ENCODE assay signal across 9 cellular contexts in the genomic region with DNA sequence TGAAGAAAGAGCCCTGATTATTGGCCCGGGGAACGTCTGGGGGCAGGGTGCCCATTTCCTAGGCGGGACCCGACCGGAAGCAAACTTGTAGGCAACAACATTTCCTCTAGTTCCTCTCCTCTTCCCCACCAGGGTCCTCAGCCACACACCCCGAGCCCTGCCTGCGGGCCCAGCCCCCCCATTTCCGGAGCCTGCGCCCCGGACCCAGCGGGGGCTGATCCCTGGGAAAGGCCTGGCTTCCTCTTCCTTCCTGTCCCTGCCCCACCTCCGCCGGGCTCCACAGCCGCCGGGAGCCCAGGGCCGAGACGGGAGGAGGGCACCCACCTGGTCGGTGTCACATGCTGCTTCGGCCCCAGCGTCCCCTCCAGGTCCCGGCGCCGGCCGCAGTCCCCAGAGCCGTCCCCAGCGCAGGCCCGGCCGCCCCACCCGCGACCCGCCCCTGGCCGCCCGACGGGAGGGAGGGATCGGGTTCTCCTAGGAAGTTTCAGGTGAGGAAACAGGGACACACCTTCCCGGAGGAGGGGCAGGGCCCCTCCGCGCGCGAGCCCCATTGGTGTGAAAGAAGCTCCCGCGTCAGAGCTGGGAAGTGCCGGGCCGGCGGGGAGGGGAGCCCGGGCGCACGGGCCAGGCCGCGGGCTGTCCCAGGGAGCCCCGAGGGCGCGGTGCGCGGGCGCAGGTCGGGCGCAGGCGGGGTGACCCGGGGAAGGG. TPM values are rescaled to one million over a fixed set of nuclear protein-coding genes. Genes with fewer than 3 reads are reported as not detected.
A peak's percentile ranks its signal among the peaks of the same experiment; 100 is the strongest.
DNase-seq lines count a peak whose midpoint lies in the region; ATAC-seq and TF ChIP-seq lines count a peak whose summit lies in the region.
"Not testable (repeated sequence)": the region's sequence is repeated elsewhere in the genome, so short reads cannot be mapped to it uniquely, and the experiment has no call there.
"Had no signal": no experiment of that assay in that cellular context is flagged by ENCODE, and none has a peak within 500 bp of the region (broad histone marks: within the 10 kb centered on the region; RNA-seq: fewer than 3 reads in every experiment).

No MANE protein-coding gene starts in this region.

- H3K36me3 ChIP-seq in HCT116 (ENCODE audit: control insufficient read depth in 1 of 2, insufficient read depth in 2 of 2, low read length in 2 of 2) = not testable (repeated sequence)

- not testable (repeated sequence) for TF ChIP-seq POLR2A in GM18505 (IDR thresholded peaks at IDR 0.05; ENCODE audit: borderline replicate concordance, extremely low read depth, insufficient read depth, insufficient read length); HCT116 (IDR thresholded peaks at IDR 0.05; ENCODE audit: borderline replicate concordance, extremely low read depth, insufficient read depth, insufficient read length)

- H3K9me3 Mint-ChIP-seq in activated naive CD4-positive, alpha-beta T cell treated with anti-CD3 and anti-CD28 coated beads for 36 hours = not testable (repeated sequence)

- H3K4me1 ChIP-seq in HCT116 (ENCODE audit: control insufficient read depth in 1 of 2, insufficient read depth in 2 of 2, low read length in 2 of 2) = not testable (repeated sequence)

- RAD21 ChIA-PET in HCT116 (lab: Charles Lee; ENCODE audit: low non-redundant PET in 1 of 2, low total read pairs in 2 of 2, uncharacterized antibody in 2 of 2, unreplicated experiment in 2 of 2) = not testable (repeated sequence)

- not testable (repeated sequence) for H3K4me3 Mint-ChIP-seq in activated naive CD4-positive, alpha-beta T cell treated with anti-CD3 and anti-CD28 coated beads for 36 hours

- not testable (repeated sequence) for TF ChIP-seq RAD21 in HCT116 (IDR thresholded peaks at IDR 0.05; ENCODE audit: low read depth)

- H3K27me3 ChIP-seq in HCT116 (ENCODE audit: insufficient read depth, low read length) = not testable (repeated sequence)

- H3K4me1 Mint-ChIP-seq in activated naive CD4-positive, alpha-beta T cell treated with anti-CD3 and anti-CD28 coated beads for 36 hours (ENCODE audit: low read depth) = not testable (repeated sequence)

- not testable (repeated sequence) for H3K9me2 ChIP-seq in HCT116 (ENCODE audit: insufficient read depth)

- POLR2A ChIA-PET in HCT116 (lab: Charles Lee) = not testable (repeated sequence)

- H2AFZ ChIP-seq in HCT116 (ENCODE audit: low read depth, low read length, poor library complexity, severe bottlenecking) = not testable (repeated sequence)

- H3K9me3 ChIP-seq in HCT116 (ENCODE audit: control insufficient read depth in 1 of 2, insufficient read depth in 1 of 2, low read depth in 1 of 2, low read length in 2 of 2) = not testable (repeated sequence)

- H4K20me1 ChIP-seq in HCT116 (ENCODE audit: insufficient read depth) = not testable (repeated sequence)

- not testable (repeated sequence) for H3K27ac ChIP-seq in HCT116 (ENCODE audit: low read depth, low read length)

- not testable (repeated sequence) for H3K4me3 ChIP-seq in HCT116 (replicated peaks in 1 of 2; ENCODE audit: low read depth in 1 of 2, low read length in 2 of 2)

- not testable (repeated sequence) for H3K27me3 Mint-ChIP-seq in activated naive CD4-positive, alpha-beta T cell treated with anti-CD3 and anti-CD28 coated beads for 36 hours (ENCODE audit: low read depth)

- intact Hi-C loops in HCT116 (cut with micrococcal nuclease); activated naive CD4-positive, alpha-beta T cell treated with anti-CD3 and anti-CD28 coated beads for 36 hours (cut with micrococcal nuclease); left ventricle myocardium superior (cut with micrococcal nuclease): not testable (repeated sequence)

- H3K36me3 Mint-ChIP-seq in activated naive CD4-positive, alpha-beta T cell treated with anti-CD3 and anti-CD28 coated beads for 36 hours (ENCODE audit: low read depth) = not testable (repeated sequence)

- ATAC-seq in GM18505 (IDR thresholded peaks at IDR 0.05; ENCODE audit: unreplicated experiment) = peak; percentile 75
- peak; percentile 73 for ATAC-seq in GM19438 (IDR thresholded peaks at IDR 0.05; ENCODE audit: low read depth, unreplicated experiment)
- peak; percentile 95 for ATAC-seq in HCT116
- ATAC-seq in HG03064 (IDR thresholded peaks at IDR 0.05; ENCODE audit: low read depth, unreplicated experiment) = peak; percentile 78
- ATAC-seq in HG03565 (IDR thresholded peaks at IDR 0.05; ENCODE audit: unreplicated experiment) = peak; percentile 47
- peak; percentile 93 for ATAC-seq in left ventricle myocardium superior

- CTCF ChIA-PET in HCT116 (lab: Charles Lee); activated naive CD4-positive, alpha-beta T cell treated with anti-CD3 and anti-CD28 coated beads for 36 hours (lab: Charles Lee): not testable (repeated sequence)

- H3K4me2 ChIP-seq in HCT116 (ENCODE audit: low read length) = not testable (repeated sequence)

- H3K79me2 ChIP-seq in HCT116 (ENCODE audit: insufficient read depth, low read length) = not testable (repeated sequence)

- H3K9ac ChIP-seq in HCT116 (ENCODE audit: low read length) = not testable (repeated sequence)

- not testable (repeated sequence) for TF ChIP-seq CTCF in HCT116 (IDR thresholded peaks at IDR 0.05 in 2 of 3, conservative IDR thresholded peaks at IDR 0.05 in 1 of 3; ENCODE audit: borderline replicate concordance in 1 of 3, insufficient read depth in 1 of 3, low read depth in 2 of 3, low read length in 2 of 3)

- not testable (repeated sequence) for DNase-seq in HCT116 (ENCODE audit: low read depth, low spot score); left ventricle myocardium superior
- DNase-seq in activated naive CD4-positive, alpha-beta T cell treated with anti-CD3 and anti-CD28 coated beads for 36 hours = peak; percentile 7
- peak; percentile 5 for DNase-seq in stimulated activated CD4-positive, alpha-beta T cell treated with anti-CD3 and anti-CD28 coated beads, Interleukin-4, amount 100 ng/mL, for 1 hour

- H3K27ac Mint-ChIP-seq in activated naive CD4-positive, alpha-beta T cell treated with anti-CD3 and anti-CD28 coated beads for 36 hours = not testable (repeated sequence)

- BruUV-seq in HCT116 (replicated peaks; lab: Mats Ljungman, UMichigan) = TSS peak; percentile 69

RNA-seq across cellular contexts. Expression of a gene that starts 18.3 kb away (rescaled TPM):
- not detected for total RNA-seq in HCT116 (2021; ENCODE audit: unreplicated experiment)
- polyA plus RNA-seq in HCT116 (2012) = 0.13 and 0.14 TPM in 2 replicates
- not detected for total RNA-seq in activated naive CD4-positive, alpha-beta T cell treated with anti-CD3 and anti-CD28 coated beads for 36 hours
- not detected for total RNA-seq in left ventricle myocardium superior

RNA-seq across cellular contexts. Expression of a gene that starts 24.9 kb away (rescaled TPM):
- total RNA-seq in HCT116 (2021; ENCODE audit: unreplicated experiment) (6.1 TPM), left ventricle myocardium superior (not detected)
- polyA plus RNA-seq in HCT116 (2012) = 2.8 and 4.5 TPM in 2 replicates
- total RNA-seq in activated naive CD4-positive, alpha-beta T cell treated with anti-CD3 and anti-CD28 coated beads for 36 hours = 1 to 10 TPM; 1.3 to 1.5 TPM

RNA-seq across cellular contexts. Expression of a gene that starts 29.4 kb away (rescaled TPM):
- 8.1 TPM for total RNA-seq in HCT116 (2021; ENCODE audit: unreplicated experiment)
- 6.9 and 7.0 TPM in 2 replicates for polyA plus RNA-seq in HCT116 (2012)
- 1 to 10 TPM; 1.2 to 1.6 TPM for total RNA-seq in activated naive CD4-positive, alpha-beta T cell treated with anti-CD3 and anti-CD28 coated beads for 36 hours
- total RNA-seq in left ventricle myocardium superior = 0.55 TPM

RNA-seq across cellular contexts. Expression of a gene that starts 54.5 kb away (rescaled TPM):
- total RNA-seq in HCT116 (2021; ENCODE audit: unreplicated experiment) (not detected), left ventricle myocardium superior (not detected)
- polyA plus RNA-seq in HCT116 (2012) = 0.09 and 0.12 TPM in 2 replicates
- total RNA-seq in activated naive CD4-positive, alpha-beta T cell treated with anti-CD3 and anti-CD28 coated beads for 36 hours = not detected
- total RNA-seq: progenitor cell of endocrine pancreas had no signal
